ENCODE assay signal across 19 cellular contexts in the genomic region with DNA sequence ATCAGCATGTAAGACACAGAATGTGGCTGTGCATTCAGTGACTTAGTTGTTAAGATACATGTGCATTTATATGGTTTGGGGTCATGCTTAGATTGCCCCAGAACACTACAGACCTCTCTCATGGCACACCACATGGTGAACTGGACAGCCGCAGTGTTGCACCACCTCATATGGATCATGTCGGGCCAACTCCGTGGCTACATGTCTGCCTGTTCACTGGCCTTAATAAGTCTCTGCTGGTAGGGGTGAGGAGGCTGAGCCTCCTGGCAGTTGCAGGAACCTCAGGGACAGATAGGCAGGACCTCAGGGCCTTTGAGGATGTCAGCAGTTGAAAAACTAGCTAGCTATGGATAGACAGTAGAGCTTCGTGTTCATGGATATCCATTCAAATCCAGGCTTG.
"Had no signal": no experiment of that assay in that cellular context is flagged by ENCODE, and none has a peak within 500 bp of the region (broad histone marks: within the 10 kb centered on the region; RNA-seq: fewer than 3 reads in every experiment).

No MANE protein-coding gene starts in this region.

- H3K4me2 ChIP-seq: SK-N-SH had no signal

- H3K9me3 ChIP-seq: SK-N-SH had no signal

- H3K9ac ChIP-seq: SK-N-SH had no signal

- DNase-seq: KBM-7, MV-4-11, NCI-H1048, NCI-H1105, NCI-H1417, NCI-H1436 treated with DMSO at 0.1 percent for 48 hours, NCI-H1694, NCI-H1930, NCI-H2081, NCI-H2107, NCI-H2227 treated with DMSO at 0.1 percent for 48 hours, NCI-H446, NCI-H510A, NCI-H524 treated with DMSO at 0.1 percent for 48 hours, NCI-H69, NCI-H774, RPMI8226, SHP77, SK-N-SH had no signal
